8 cellular contexts compared by ENCODE assay signal in the genomic region with DNA sequence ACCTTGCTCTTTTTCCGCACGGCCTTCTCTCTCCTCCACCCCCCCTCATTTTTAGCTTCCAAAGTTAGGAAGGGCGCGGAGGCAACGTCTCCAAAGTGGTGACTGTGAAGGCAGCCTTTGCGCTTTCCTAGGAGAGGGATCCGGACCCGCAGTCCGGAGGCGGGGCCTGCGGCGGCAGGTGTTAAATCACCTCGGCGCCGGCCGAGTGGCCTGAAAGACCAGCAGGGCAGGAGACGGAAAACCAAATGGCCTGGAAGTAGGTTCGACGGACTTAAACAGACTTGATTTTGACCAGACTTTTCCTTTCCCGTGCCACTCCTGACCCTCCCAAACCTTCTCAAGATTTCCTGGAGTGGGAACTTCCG. TPM values are rescaled to one million over a fixed set of nuclear protein-coding genes. Genes with fewer than 3 reads are reported as not detected.
A peak's percentile ranks its signal among the peaks of the same experiment; 100 is the strongest.
DNase-seq lines count a peak whose midpoint lies in the region; ATAC-seq, FAIRE-seq and TF ChIP-seq lines count a peak whose summit lies in the region.

No MANE protein-coding gene starts in this region.

- H3K4me1 Mint-ChIP-seq in astrocyte (ENCODE audit: low read depth, unreplicated experiment), result peaks cover 9% of the 10 kb centered on the region

- FAIRE-seq in astrocyte (lab: Jason Lieb, UNC), result no peak

- no peaks in the 10 kb centered on the region for H3K9me2 ChIP-seq in hepatocyte (replicated peaks; ENCODE audit: insufficient read depth)

- H3K79me2 ChIP-seq in astrocyte (ENCODE audit: insufficient read depth, low read length), result peaks cover 57% of the 10 kb centered on the region
- H3K79me2 ChIP-seq in hepatocyte, result peaks cover 55% of the 10 kb centered on the region

- H2AFZ ChIP-seq in astrocyte (ENCODE audit: low read depth, low read length), result peak overlapping the region; percentile 82
- H2AFZ ChIP-seq in hepatocyte, result peak overlapping the region; percentile 89

- H3K36me3 ChIP-seq in RWPE2 (ENCODE audit: low read depth) (peaks cover 28% of the 10 kb centered on the region), astrocyte (ENCODE audit: insufficient read depth, low read length) (no peaks in the 10 kb centered on the region), hepatocyte (replicated peaks; ENCODE audit: insufficient read depth, low read depth) (no peaks in the 10 kb centered on the region)

- no peaks in the 10 kb centered on the region for H3K36me3 Mint-ChIP-seq in astrocyte (ENCODE audit: low read depth, unreplicated experiment)

- peak overlapping the region; percentile 83 for H3K4me3 ChIP-seq in GM12865 (ENCODE audit: low read depth, low read length)
- H3K4me3 ChIP-seq in RWPE2 (ENCODE audit: severe bottlenecking), result peak overlapping the region; percentile 80
- H3K4me3 ChIP-seq in astrocyte (ENCODE audit: insufficient read depth, low read depth, low read length), result peak overlapping the region; percentile 99
- peak overlapping the region; percentile 85 for H3K4me3 ChIP-seq in hepatocyte
- peak overlapping the region; percentile 98 for H3K4me3 ChIP-seq in retinal pigment epithelial cell (ENCODE audit: low read length)

- WGBS in hepatocyte (ENCODE audit: low lambda C conversion rate, missing lambda C conversion rate), result under 1% methylated on average over 21 of the region's 21 CpGs

- H3K27me3 Mint-ChIP-seq in astrocyte (ENCODE audit: low read depth, unreplicated experiment), result no peaks in the 10 kb centered on the region

- ATAC-seq in HG03175 (IDR thresholded peaks at IDR 0.05; ENCODE audit: unreplicated experiment), result peak; percentile 9
- ATAC-seq in RWPE2 (ENCODE audit: low read depth), result peak; percentile 10; the same call in 2 of the 3 replicates

- H3K4me2 ChIP-seq in astrocyte (ENCODE audit: low read length) (peak overlapping the region; percentile 93), hepatocyte (peak overlapping the region; percentile 83)

- H3K9ac ChIP-seq in astrocyte (ENCODE audit: low read length), result peak overlapping the region; percentile 98

- H3K27ac ChIP-seq in 22Rv1, result peak overlapping the region; percentile 79
- H3K27ac ChIP-seq in RWPE2 (ENCODE audit: poor library complexity, severe bottlenecking), result peak overlapping the region; percentile 72
- H3K27ac ChIP-seq in astrocyte (ENCODE audit: low read depth, low read length), result peak overlapping the region; percentile 96
- H3K27ac ChIP-seq in hepatocyte, result peak overlapping the region; percentile 99

- DNase-seq in GM12865 (ENCODE audit: low read depth) (peak; percentile 70), RWPE2 (ENCODE audit: low spot score) (no peak), astrocyte (ENCODE audit: low read depth) (peak; percentile 17), hepatocyte (ENCODE audit: low spot score) (peak; percentile 84), retinal pigment epithelial cell (ENCODE audit: low read depth) (peak; percentile 20), NCI-H1694 treated with DMSO at 0.1 percent for 48 hours (lab: John Stamatoyannopoulos, UW) (no peak)

- H4K20me1 ChIP-seq in astrocyte (ENCODE audit: insufficient read depth, low read length), result peaks cover 50% of the 10 kb centered on the region
- H4K20me1 ChIP-seq in hepatocyte (ENCODE audit: insufficient read depth, poor library complexity, severe bottlenecking), result peaks cover 49% of the 10 kb centered on the region

- H3K9me3 Mint-ChIP-seq in astrocyte (ENCODE audit: unreplicated experiment), result no peaks in the 10 kb centered on the region

- H3K9me3 ChIP-seq in RWPE2 (ENCODE audit: severe bottlenecking), result no peaks in the 10 kb centered on the region
- no peaks in the 10 kb centered on the region for H3K9me3 ChIP-seq in astrocyte (ENCODE audit: insufficient read depth, low read depth, low read length)
- no peaks in the 10 kb centered on the region for H3K9me3 ChIP-seq in hepatocyte (ENCODE audit: low read depth)

- peak overlapping the region; percentile 93 for H3K4me3 Mint-ChIP-seq in astrocyte (ENCODE audit: unreplicated experiment)

- TF ChIP-seq CTCF in 22Rv1 (IDR thresholded peaks at IDR 0.05) (no peak), GM12865 (IDR thresholded peaks at IDR 0.05; ENCODE audit: insufficient read depth, low read depth, low read length, missing control alignments) (no peak), RWPE2 (IDR thresholded peaks at IDR 0.05; ENCODE audit: poor library complexity, severe bottlenecking) (no peak), astrocyte (IDR thresholded peaks at IDR 0.05; ENCODE audit: insufficient read depth, low read depth, low read length) (no peak), hepatocyte (IDR thresholded peaks at IDR 0.05; ENCODE audit: poor library complexity) (no peak), retinal pigment epithelial cell (conservative IDR thresholded peaks at IDR 0.05; ENCODE audit: low read depth, low read length) (no peak)

- H3K27ac Mint-ChIP-seq in astrocyte (ENCODE audit: unreplicated experiment), result peak overlapping the region; percentile 77

- peaks cover 5% of the 10 kb centered on the region for H3K4me1 ChIP-seq in RWPE2 (ENCODE audit: insufficient read depth, poor library complexity, severe bottlenecking)
- H3K4me1 ChIP-seq in astrocyte (ENCODE audit: insufficient read depth, low read length), result peaks cover 12% of the 10 kb centered on the region
- H3K4me1 ChIP-seq in hepatocyte (ENCODE audit: insufficient read depth), result peaks cover 14% of the 10 kb centered on the region

- H3K27me3 ChIP-seq in RWPE2 (ENCODE audit: insufficient read depth, poor library complexity, severe bottlenecking) (no peaks in the 10 kb centered on the region), astrocyte (ENCODE audit: insufficient read depth, low read length) (no peaks in the 10 kb centered on the region), hepatocyte (no peaks in the 10 kb centered on the region)

RNA-seq across cellular contexts. Expression of gene GORASP2, which starts 0.6 kb away (rescaled TPM):
- total RNA-seq in astrocyte, result 116 and 127 TPM in 2 replicates
- 50.1 and 58.6 TPM in 2 replicates for total RNA-seq in hepatocyte
- polyA plus RNA-seq in hepatocyte, result 109 and 126 TPM in 2 replicates

Comparison
In these comparisons a context has a peak if more than half of its experiments do, and no peak if none do; other contexts are left out.
1. DNase-seq: peak in GM12865 (single experiment), astrocyte (single experiment), hepatocyte (single experiment) and retinal pigment epithelial cell (single experiment); none in RWPE2 (single experiment) and NCI-H1694 treated with DMSO at 0.1 percent for 48 hours (single experiment).
2. Peak in every context shown above with its lines, with median percentiles within 50 percentile points of each other: H3K27ac ChIP-seq and H3K4me3 ChIP-seq.